1 cellular context compared by ENCODE assay signal in the genomic region with DNA sequence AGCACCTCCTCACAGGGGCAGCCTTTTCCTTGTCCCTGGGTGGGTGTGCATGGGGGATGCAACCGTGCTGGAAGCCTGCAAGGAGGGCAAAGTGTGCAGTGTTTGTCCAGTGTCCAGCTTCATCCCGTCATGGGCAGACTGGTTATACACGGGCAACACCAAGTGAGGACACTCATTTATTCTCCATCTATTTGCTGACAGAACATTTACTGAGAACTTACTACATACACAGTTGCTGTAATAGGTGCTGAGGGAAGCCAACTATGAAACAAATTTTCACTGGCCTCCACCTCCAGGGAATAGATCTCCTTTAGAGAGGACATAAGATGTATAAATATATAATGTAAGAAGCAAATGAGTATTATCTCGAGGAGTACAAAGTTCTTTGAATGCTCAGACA.
TF ChIP-seq lines count a peak whose summit lies in the region.

No MANE protein-coding gene starts in this region.

TF ChIP-seq in HepG2, 621 proteins besides CTCF, POLR2A, EP300 and RAD21 (continued from another document):
- TF ChIP-seq, protein P1, sequence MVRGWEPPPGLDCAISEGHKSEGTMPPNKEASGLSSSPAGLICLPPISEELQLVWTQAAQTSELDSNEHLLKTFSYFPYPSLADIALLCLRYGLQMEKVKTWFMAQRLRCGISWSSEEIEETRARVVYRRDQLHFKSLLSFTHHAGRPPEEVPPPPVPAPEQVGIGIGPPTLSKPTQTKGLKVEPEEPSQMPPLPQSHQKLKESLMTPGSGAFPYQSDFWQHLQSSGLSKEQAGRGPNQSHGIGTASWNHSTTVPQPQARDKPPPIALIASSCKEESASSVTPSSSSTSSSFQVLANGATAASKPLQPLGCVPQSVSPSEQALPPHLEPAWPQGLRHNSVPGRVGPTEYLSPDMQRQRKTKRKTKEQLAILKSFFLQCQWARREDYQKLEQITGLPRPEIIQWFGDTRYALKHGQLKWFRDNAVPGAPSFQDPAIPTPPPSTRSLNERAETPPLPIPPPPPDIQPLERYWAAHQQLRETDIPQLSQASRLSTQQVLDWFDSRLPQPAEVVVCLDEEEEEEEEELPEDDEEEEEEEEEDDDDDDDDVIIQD (CRISPR knock-in tag; IDR thresholded peaks at IDR 0.05; ENCODE audit: low read depth) = no peak
- TF ChIP-seq MAFK (conservative IDR thresholded peaks at IDR 0.05 in 1 of 2, IDR thresholded peaks at IDR 0.05 in 1 of 2; ENCODE audit: low read length in 2 of 2) = peak; percentile 50 to 63
TF ChIP-seq in HepG2: peak in this region for 2.
